ENCODE assay signal across 8 cellular contexts in the genomic region with DNA sequence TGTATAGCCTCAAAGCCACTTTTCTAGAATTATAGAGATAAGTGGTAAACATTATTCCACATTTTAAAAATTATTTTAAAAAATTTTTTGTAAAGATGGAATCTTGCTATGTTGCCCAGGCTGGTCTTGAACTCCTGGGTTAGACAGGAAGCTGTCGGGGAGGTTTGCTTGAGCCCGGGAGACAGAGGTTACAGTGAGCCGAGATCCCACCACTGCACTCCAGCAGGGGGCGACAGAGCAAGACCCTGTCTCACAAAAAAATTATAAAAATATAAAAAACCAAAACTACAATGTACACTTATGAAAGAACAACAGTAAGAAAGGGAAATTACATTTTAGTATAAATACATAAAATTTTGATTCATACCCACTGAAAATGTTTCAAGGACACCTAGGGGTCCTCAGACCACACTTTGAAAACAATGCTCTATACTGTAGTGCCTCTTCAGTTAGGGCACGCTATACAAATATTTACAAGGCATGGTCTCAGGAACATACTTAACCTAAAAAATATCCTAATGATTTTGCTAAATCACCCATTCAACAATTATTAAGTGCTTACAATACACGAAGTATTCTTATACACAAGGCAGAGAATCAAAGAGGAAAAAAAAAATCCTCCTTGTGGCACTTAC.
DNase-seq lines count a peak whose midpoint lies in the region; ATAC-seq, FAIRE-seq and TF ChIP-seq lines count a peak whose summit lies in the region.

No MANE protein-coding gene starts in this region.

- H3K4me1 ChIP-seq in A549: peaks cover 78% of the 10 kb centered on the region
- H3K4me1 ChIP-seq in mammary epithelial cell (ENCODE audit: insufficient read depth, low read length): peaks cover 5% of the 10 kb centered on the region

- POLR2A ChIA-PET in A549 (lab: Yijun Ruan, JAX): interaction anchor here (0.5 to 1.7 kb wide), 3 partner anchors 9 to 126 kb away, joined by 3 to 6 read pairs (median 3); no protein-coding TSS in a partner anchor
- POLR2A ChIA-PET in activated B cell treated with CpG ODN at 0.5 μM for 24 hours (lab: Charles Lee): interaction anchor here (1.3 to 2.0 kb wide), 5 partner anchors 68 to 126 kb away, joined by 4 to 18 read pairs (median 9); a partner anchor contains a TSS

- no peak overlapping the region for H3K27ac Mint-ChIP-seq in activated B cell treated with CpG ODN at 0.5 μM for 24 hours

- FAIRE-seq in A549 (lab: Jason Lieb, UNC): no peak

- H3K27ac ChIP-seq in A549 (peak overlapping the region; percentile 68 to 85), mammary epithelial cell (ENCODE audit: insufficient read depth, low read depth, low read length) (no peak overlapping the region)

- peaks cover 48% of the 10 kb centered on the region for H3K4me1 Mint-ChIP-seq in activated B cell treated with CpG ODN at 0.5 μM for 24 hours

- peak overlapping the region; percentile 48 for H3K4me2 ChIP-seq in A549
- no peak overlapping the region for H3K4me2 ChIP-seq in mammary epithelial cell (ENCODE audit: insufficient read depth, low read depth, low read length)

- in situ Hi-C loops in mammary epithelial cell (cut with MboI; ENCODE audit: low sequenced_read_pairs in 2 of 2): loop anchor here (5.0 kb wide), 2 partner anchors 112 to 122 kb away; a partner anchor contains a TSS

- H3K27me3 Mint-ChIP-seq in activated B cell treated with CpG ODN at 0.5 μM for 24 hours: no peaks in the 10 kb centered on the region

- no peaks in the 10 kb centered on the region for H3K27me3 ChIP-seq in mammary epithelial cell (ENCODE audit: insufficient read depth, low read length)

- no peak overlapping the region for H3K4me3 Mint-ChIP-seq in activated B cell treated with CpG ODN at 0.5 μM for 24 hours

- H4K20me1 ChIP-seq in mammary epithelial cell (ENCODE audit: insufficient read depth, low read length): no peaks in the 10 kb centered on the region

- no peaks in the 10 kb centered on the region for H3K9me3 Mint-ChIP-seq in activated B cell treated with CpG ODN at 0.5 μM for 24 hours

- H3K36me3 Mint-ChIP-seq in activated B cell treated with CpG ODN at 0.5 μM for 24 hours (ENCODE audit: low read depth): peaks cover 16% of the 10 kb centered on the region

- peaks cover 66% of the 10 kb centered on the region for H3K79me2 ChIP-seq in mammary epithelial cell (ENCODE audit: insufficient read depth, low read length)

- H3K4me3 ChIP-seq in A549: no peak overlapping the region
- no peak overlapping the region for H3K4me3 ChIP-seq in mammary epithelial cell (replicated peaks in 1 of 3; ENCODE audit: insufficient read depth in 1 of 3, low read depth in 2 of 3, low read length in 3 of 3)

- no peak overlapping the region for H2AFZ ChIP-seq in mammary epithelial cell (ENCODE audit: low read depth, low read length)

- peak in 1 of 2 experiments; percentile 65 for DNase-seq in A549 (ENCODE audit: low read depth in 1 of 2, low spot score in 1 of 2)
- peak; percentile 21 for DNase-seq in HT-29 (ENCODE audit: low spot score)
- peak; percentile 50 for DNase-seq in activated B cell treated with CpG ODN at 0.5 μM for 24 hours
- DNase-seq in mammary epithelial cell: peak; percentile 20
- DNase-seq in medulla oblongata (ENCODE audit: extremely low spot score): peak; percentile 36
- peak; percentile 39 to 60 for DNase-seq in stimulated activated CD8-positive, alpha-beta memory T cell treated with anti-CD3 and anti-CD28 coated beads, Interleukin-7, amount 100 ng/mL, for 1 hour (ENCODE audit: low read depth in 2 of 2)
- DNase-seq in islet precursor cell: no peak

- peak; percentile 65 for TF ChIP-seq CTCF in A549 (IDR thresholded peaks at IDR 0.05)
- TF ChIP-seq CTCF in activated B cell treated with CpG ODN at 0.5 μM for 24 hours (IDR thresholded peaks at IDR 0.05): peak; percentile 39
- peak; percentile 63 to 70 for TF ChIP-seq CTCF in mammary epithelial cell (conservative IDR thresholded peaks at IDR 0.05 in 1 of 2, IDR thresholded peaks at IDR 0.05 in 1 of 2; ENCODE audit: extremely low read depth in 1 of 2, insufficient read depth in 1 of 2, low read depth in 1 of 2, low read length in 2 of 2)

- BruUV-seq in mammary epithelial cell (replicated peaks; lab: Mats Ljungman, UMichigan): no TSS peak

- H3K9me3 ChIP-seq in A549 (peaks cover 7% of the 10 kb centered on the region), mammary epithelial cell (replicated peaks; ENCODE audit: insufficient read depth, low read length) (no peaks in the 10 kb centered on the region)

- dilution Hi-C loops in mammary epithelial cell (cut with HindIII; ENCODE audit: low sequenced_read_pairs): no loop called here

- 26% methylated on average over 6 of the region's 6 CpGs for WGBS in A549 (ENCODE audit: missing lambda C conversion rate)
- 67% methylated on average over 5 of the region's 6 CpGs for WGBS in mammary epithelial cell (ENCODE audit: low coverage, missing lambda C conversion rate)

- peak; percentile 42 to 55 for TF ChIP-seq RAD21 in A549 (conservative IDR thresholded peaks at IDR 0.05 in 1 of 2, IDR thresholded peaks at IDR 0.05 in 1 of 2)

- ATAC-seq in A549: peak; percentile 39 to 75; a peak in 3 of 6 replicates
- ATAC-seq in activated B cell treated with CpG ODN at 0.5 μM for 24 hours (ENCODE audit: low read depth): peak; percentile 63
- no peak for ATAC-seq in HG02938 (IDR thresholded peaks at IDR 0.05; ENCODE audit: unreplicated experiment)

- CTCF ChIA-PET in A549 (lab: Yijun Ruan, JAX) (interaction anchor here (0.6 to 9.3 kb wide), 29 partner anchors 9 to 374 kb away, joined by 3 to 87 read pairs (median 4); a partner anchor contains a TSS), activated B cell treated with CpG ODN at 0.5 μM for 24 hours (lab: Charles Lee) (interaction anchor here (0.6 to 12.5 kb wide), 19 partner anchors 8 to 374 kb away, joined by 3 to 215 read pairs (median 8); a partner anchor contains a TSS), mammary epithelial cell (lab: Charles Lee; ENCODE audit: low non-redundant PET) (interaction anchor here (0.6 to 1.1 kb wide), 2 partner anchors 116 to 119 kb away, joined by 3 to 9 read pairs; no protein-coding TSS in a partner anchor)

- no peak for TF ChIP-seq EP300 in A549 (IDR thresholded peaks at IDR 0.05)

- TF ChIP-seq POLR2A in A549 (IDR thresholded peaks at IDR 0.05; ENCODE audit: low read length): no peak

- H3K9ac ChIP-seq in mammary epithelial cell (ENCODE audit: insufficient read depth, low read length): no peak overlapping the region

- intact Hi-C loops in activated B cell treated with CpG ODN at 0.5 μM for 24 hours (cut with micrococcal nuclease): loop anchor here (1.0 to 10.0 kb wide), 7 partner anchors 8 to 374 kb away; a partner anchor contains a TSS
- intact Hi-C loops in mammary epithelial cell (cut with micrococcal nuclease): loop anchor here (2.0 kb wide), 5 partner anchors 39 to 235 kb away; a partner anchor contains a TSS

- H3K36me3 ChIP-seq in mammary epithelial cell (ENCODE audit: insufficient read depth, low read length): no peaks in the 10 kb centered on the region

TF ChIP-seq in A549, 52 proteins besides CTCF, POLR2A, EP300 and RAD21:
- TF ChIP-seq KDM5A (IDR thresholded peaks at IDR 0.05) (no peak), SMC3 (IDR thresholded peaks at IDR 0.05) (peak; percentile 63), HOXA7 (CRISPR knock-in tag; IDR thresholded peaks at IDR 0.05) (no peak)
- TF ChIP-seq, protein P1, sequence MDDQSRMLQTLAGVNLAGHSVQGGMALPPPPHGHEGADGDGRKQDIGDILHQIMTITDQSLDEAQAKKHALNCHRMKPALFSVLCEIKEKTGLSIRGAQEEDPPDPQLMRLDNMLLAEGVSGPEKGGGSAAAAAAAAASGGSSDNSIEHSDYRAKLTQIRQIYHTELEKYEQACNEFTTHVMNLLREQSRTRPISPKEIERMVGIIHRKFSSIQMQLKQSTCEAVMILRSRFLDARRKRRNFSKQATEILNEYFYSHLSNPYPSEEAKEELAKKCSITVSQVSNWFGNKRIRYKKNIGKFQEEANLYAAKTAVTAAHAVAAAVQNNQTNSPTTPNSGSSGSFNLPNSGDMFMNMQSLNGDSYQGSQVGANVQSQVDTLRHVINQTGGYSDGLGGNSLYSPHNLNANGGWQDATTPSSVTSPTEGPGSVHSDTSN (IDR thresholded peaks at IDR 0.05): no peak
- TF ChIP-seq, protein P2, sequence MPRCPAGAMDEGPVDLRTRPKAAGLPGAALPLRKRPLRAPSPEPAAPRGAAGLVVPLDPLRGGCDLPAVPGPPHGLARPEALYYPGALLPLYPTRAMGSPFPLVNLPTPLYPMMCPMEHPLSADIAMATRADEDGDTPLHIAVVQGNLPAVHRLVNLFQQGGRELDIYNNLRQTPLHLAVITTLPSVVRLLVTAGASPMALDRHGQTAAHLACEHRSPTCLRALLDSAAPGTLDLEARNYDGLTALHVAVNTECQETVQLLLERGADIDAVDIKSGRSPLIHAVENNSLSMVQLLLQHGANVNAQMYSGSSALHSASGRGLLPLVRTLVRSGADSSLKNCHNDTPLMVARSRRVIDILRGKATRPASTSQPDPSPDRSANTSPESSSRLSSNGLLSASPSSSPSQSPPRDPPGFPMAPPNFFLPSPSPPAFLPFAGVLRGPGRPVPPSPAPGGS (IDR thresholded peaks at IDR 0.05): no peak
